ENCODE assay signal across 23 cellular contexts in the genomic region with DNA sequence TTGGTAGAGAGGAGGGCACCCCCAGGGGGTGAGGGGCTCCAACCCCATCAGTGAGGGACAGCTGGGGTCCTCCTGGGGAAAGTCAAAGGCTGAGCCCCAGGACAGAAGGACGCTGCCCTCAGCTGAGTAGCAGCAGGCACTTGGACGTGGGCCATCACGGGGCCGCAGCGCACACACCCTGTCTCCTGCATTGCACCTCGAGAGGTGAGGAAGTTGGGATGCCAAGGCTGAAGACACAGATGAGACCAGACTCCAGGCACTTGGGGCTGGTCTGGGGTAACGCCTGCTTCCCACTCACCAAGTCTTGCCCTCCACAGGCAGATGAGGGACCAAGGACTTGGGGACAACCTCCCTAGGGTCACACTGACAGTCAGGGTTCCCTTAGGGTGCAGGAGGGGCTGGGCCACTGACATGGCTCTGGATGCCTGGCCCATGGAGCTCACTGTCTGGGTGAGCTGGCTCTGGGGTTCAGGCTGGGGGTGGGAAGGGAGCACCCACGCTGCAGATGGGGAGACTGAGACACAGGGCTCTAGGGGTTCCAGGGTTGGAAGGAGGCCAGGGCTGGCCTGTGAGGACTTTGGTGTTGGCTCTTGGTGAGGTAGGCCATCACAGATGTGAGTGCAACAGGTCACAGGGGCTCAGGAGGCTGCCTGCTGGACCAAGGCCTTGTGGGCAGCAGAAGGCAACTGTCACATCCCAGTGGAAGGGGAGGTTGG. TPM values are rescaled to one million over a fixed set of nuclear protein-coding genes. Genes with fewer than 3 reads are reported as not detected.
DNase-seq lines count a peak whose midpoint lies in the region; ATAC-seq, FAIRE-seq and TF ChIP-seq lines count a peak whose summit lies in the region.
"Had no signal": no experiment of that assay in that cellular context is flagged by ENCODE, and none has a peak within 500 bp of the region (broad histone marks: within the 10 kb centered on the region; RNA-seq: fewer than 3 reads in every experiment).

No MANE protein-coding gene starts in this region.

- H3K4me3 ChIP-seq in HepG2 (replicated peaks in 1 of 3; ENCODE audit: insufficient read depth in 1 of 3, low read depth in 2 of 3, low read length in 3 of 3) = peak overlapping the region in 1 of 3 experiments; percentile 42; a peak in 1 of 6 replicates
- H3K4me3 ChIP-seq in right lobe of liver = no peak overlapping the region
- H3K4me3 ChIP-seq in neuronal stem cell (ENCODE audit: low read length in 2 of 2) = peak overlapping the region in 1 of 2 donors; percentile 39
- no peak overlapping the region for H3K4me3 ChIP-seq in CD8-positive, alpha-beta memory T cell (ENCODE audit: low read length)
- no peak overlapping the region for H3K4me3 ChIP-seq in WERI-Rb-1 (ENCODE audit: low read depth, low read length)
- H3K4me3 ChIP-seq: BLaER1, PC-9, SJSA1 had no signal

- peaks cover 27% of the 10 kb centered on the region for H3K4me1 ChIP-seq in HepG2 (ENCODE audit: insufficient read depth, low read length)
- H3K4me1 ChIP-seq in right lobe of liver = no peaks in the 10 kb centered on the region
- H3K4me1 ChIP-seq in neuronal stem cell (ENCODE audit: control insufficient read depth in 2 of 2, insufficient read depth in 1 of 2, low read depth in 1 of 2, low read length in 2 of 2) = peaks cover 0 to 2% of the 10 kb centered on the region in 2 donors
- peaks cover 6% of the 10 kb centered on the region for H3K4me1 ChIP-seq in CD8-positive, alpha-beta memory T cell (ENCODE audit: insufficient read depth, low read length)

- H3K9me3 ChIP-seq in HepG2 (ENCODE audit: low read length) = peaks cover 6% of the 10 kb centered on the region; the same call in 1 of the 2 replicates
- H3K9me3 ChIP-seq in right lobe of liver = no peaks in the 10 kb centered on the region
- H3K9me3 ChIP-seq in neuronal stem cell (replicated peaks in 1 of 2; ENCODE audit: control insufficient read depth in 2 of 2, insufficient read depth in 1 of 2, low read depth in 1 of 2, low read length in 2 of 2) = peaks cover 0 to 1% of the 10 kb centered on the region in 2 donors
- no peaks in the 10 kb centered on the region for H3K9me3 ChIP-seq in CD8-positive, alpha-beta memory T cell (ENCODE audit: low read length)
- no peaks in the 10 kb centered on the region for H3K9me3 ChIP-seq in WERI-Rb-1 (ENCODE audit: severe bottlenecking)

- no peak overlapping the region for H4K8ac ChIP-seq in neuronal stem cell (ENCODE audit: low read depth, low read length)

- no peak overlapping the region for H4K91ac ChIP-seq in neuronal stem cell (ENCODE audit: low read depth, low read length, poor library complexity)

- BruUV-seq in HepG2 (replicated peaks; lab: Mats Ljungman, UMichigan) = no TSS peak

- H3K14ac ChIP-seq in neuronal stem cell (ENCODE audit: low read length) = peak overlapping the region; percentile 31

- TF ChIP-seq EP300 in HepG2 (IDR thresholded peaks at IDR 0.05; ENCODE audit: low read depth in 2 of 2, low read length in 2 of 2) (no peak), HepG2 (CRISPR knock-in tag; IDR thresholded peaks at IDR 0.05; ENCODE audit: borderline replicate concordance) (no peak)

- H3K18ac ChIP-seq in neuronal stem cell (ENCODE audit: low read length) = no peak overlapping the region

- H3K27ac ChIP-seq in HepG2 (ENCODE audit: extremely low read length, insufficient read depth, low read length) (no peak overlapping the region), right lobe of liver (no peak overlapping the region), neuronal stem cell (replicated peaks; ENCODE audit: low read length) (no peak overlapping the region), WERI-Rb-1 (no peak overlapping the region)
- H3K27ac ChIP-seq in CD8-positive, alpha-beta memory T cell (ENCODE audit: low read depth, low read length) = no peak overlapping the region
- H3K27ac ChIP-seq: BLaER1, KMS-11, PC-9, SJSA1 had no signal

- H2BK120ac ChIP-seq in neuronal stem cell (ENCODE audit: low read depth, low read length) = no peak overlapping the region

- 33% methylated on average over 1 of the region's 8 CpGs for WGBS in HepG2 (ENCODE audit: low lambda C conversion rate)
- WGBS in right lobe of liver (ENCODE audit: insufficient coverage, low coverage, low lambda C conversion rate, missing lambda C conversion rate) = no CpG with 5 or more reads among the region's 8 CpGs
- no CpG with 5 or more reads among the region's 8 CpGs for WGBS in neuronal stem cell (ENCODE audit: extremely low coverage in 2 of 2, insufficient read length in 2 of 2, insufficient replicate concordance in 1 of 2), 2 donors

- peak overlapping the region; percentile 52 for H2BK15ac ChIP-seq in neuronal stem cell (ENCODE audit: low read length)

- no peak for TF ChIP-seq RAD21 in HepG2 (CRISPR knock-in tag; IDR thresholded peaks at IDR 0.05)

- H3K27ac Mint-ChIP-seq in chondrocyte (ENCODE audit: unreplicated experiment) = no peak overlapping the region
- no peak overlapping the region for H3K27ac Mint-ChIP-seq in CD8-positive, alpha-beta memory T cell
- H3K27ac Mint-ChIP-seq: CD4-positive, CD25-positive, alpha-beta regulatory T cell had no signal

- H3K4me2 ChIP-seq in HepG2 (ENCODE audit: low read depth, low read length) (peak overlapping the region; percentile 68), neuronal stem cell (ENCODE audit: insufficient read depth, low read length, poor library complexity, severe bottlenecking) (no peak overlapping the region)
- H3K4me2 ChIP-seq: BLaER1, KMS-11, PC-9 had no signal

- DNase-seq in HepG2 (ENCODE audit: low spot score) (no peak), right lobe of liver (no peak), chondrocyte (ENCODE audit: low spot score) (peak; percentile 71), neuronal stem cell (ENCODE audit: low spot score) (no peak), D721Med (ENCODE audit: insufficient read length, low spot score) (no peak), WERI-Rb-1 (no peak)
- no peak for DNase-seq in CD8-positive, alpha-beta memory T cell
- DNase-seq: CD4-positive, CD25-positive, alpha-beta regulatory T cell; HCEC 1CT; NCI-H1048; NCI-H1417; NCI-H1694; NCI-H2029 treated with DMSO at 0.1 percent for 48 hours; NCI-H446 treated with DMSO at 0.1 percent for 48 hours; NCI-H526 treated with DMSO at 0.1 percent for 48 hours; PC-9; Right ventricle myocardium superior had no signal

- no peak for TF ChIP-seq CTCF in HepG2 (CRISPR knock-in tag; IDR thresholded peaks at IDR 0.05)
- no peak for TF ChIP-seq CTCF in right lobe of liver (IDR thresholded peaks at IDR 0.05)
- TF ChIP-seq CTCF in chondrocyte (IDR thresholded peaks at IDR 0.05) = no peak
- no peak for TF ChIP-seq CTCF in D721Med (IDR thresholded peaks at IDR 0.05; ENCODE audit: insufficient read depth, missing control alignments)
- TF ChIP-seq CTCF in WERI-Rb-1 (IDR thresholded peaks at IDR 0.05; ENCODE audit: low read depth, low read length) = no peak

- POLR2A ChIA-PET in HepG2 (lab: Yijun Ruan, JAX) = no interaction called here
- POLR2A ChIA-PET in CD8-positive, alpha-beta memory T cell (lab: Charles Lee) = no interaction called here

- H3K9ac ChIP-seq in HepG2 (ENCODE audit: insufficient read depth, low read depth, low read length) = no peak overlapping the region
- peak overlapping the region; percentile 30 for H3K9ac ChIP-seq in neuronal stem cell (ENCODE audit: low read depth, low read length, poor library complexity)
- H3K9ac ChIP-seq: BLaER1, KMS-11 had no signal

- FAIRE-seq in HepG2 (lab: Jason Lieb, UNC) = no peak
- no peak for FAIRE-seq in D721Med (lab: Jason Lieb, UNC)
- FAIRE-seq: A204.1, G401.6 had no signal

- no peak overlapping the region for H3K4ac ChIP-seq in neuronal stem cell (ENCODE audit: low read length)

- ATAC-seq in HepG2 (no peak), right lobe of liver (no peak)

- no peaks in the 10 kb centered on the region for H3K79me2 ChIP-seq in HepG2 (ENCODE audit: insufficient read depth, low read length)

- H2AK5ac ChIP-seq in neuronal stem cell (ENCODE audit: low read depth, low read length) = no peak overlapping the region

- peaks cover 5% of the 10 kb centered on the region for H3K36me3 Mint-ChIP-seq in chondrocyte (ENCODE audit: low read depth)
- H3K36me3 Mint-ChIP-seq in CD8-positive, alpha-beta memory T cell = peaks cover 0 to 11% (median 2%) of the 10 kb centered on the region in 3 donors

- no peaks in the 10 kb centered on the region for H4K20me1 ChIP-seq in HepG2 (ENCODE audit: insufficient read depth, low read length)
- H4K20me1 ChIP-seq: BLaER1 had no signal

- H2AFZ ChIP-seq in HepG2 (ENCODE audit: low read length) (no peak overlapping the region), neuronal stem cell (ENCODE audit: low read length) (no peak overlapping the region)
- H2AFZ ChIP-seq: PC-9 had no signal

- CTCF ChIA-PET in HepG2 (lab: Yijun Ruan, JAX; ENCODE audit: low intra/inter-chr PET ratio, low total read pairs) = no interaction called here
- CTCF ChIA-PET in CD8-positive, alpha-beta memory T cell (lab: Charles Lee) = no interaction called here

- peak overlapping the region; percentile 77 for H3K23ac ChIP-seq in neuronal stem cell (ENCODE audit: low read depth, low read length, poor library complexity)

- H2BK5ac ChIP-seq in neuronal stem cell (ENCODE audit: low read length) = peak overlapping the region; percentile 85

- H3K27me3 Mint-ChIP-seq in chondrocyte (ENCODE audit: low read depth) = no peaks in the 10 kb centered on the region
- peaks cover 11 to 19% of the 10 kb centered on the region in 2 donors for H3K27me3 Mint-ChIP-seq in CD8-positive, alpha-beta memory T cell

- intact Hi-C loops in HepG2 (cut with micrococcal nuclease; ENCODE audit: unreplicated experiment) (no loop called here), right lobe of liver (cut with DNase I) (no loop called here)

- H3K36me3 ChIP-seq in HepG2 (replicated peaks in 1 of 2; ENCODE audit: control insufficient read depth in 1 of 2, insufficient read depth in 2 of 2, low read length in 2 of 2) = no peaks in the 10 kb centered on the region
- no peaks in the 10 kb centered on the region for H3K36me3 ChIP-seq in right lobe of liver
- H3K36me3 ChIP-seq in neuronal stem cell (replicated peaks in 1 of 2; ENCODE audit: control insufficient read depth in 2 of 2, insufficient read depth in 2 of 2, low read length in 2 of 2) = no peaks in the 10 kb centered on the region
- no peaks in the 10 kb centered on the region for H3K36me3 ChIP-seq in CD8-positive, alpha-beta memory T cell (ENCODE audit: insufficient read depth, low read length)
- H3K36me3 ChIP-seq in WERI-Rb-1 = no peaks in the 10 kb centered on the region
- H3K36me3 ChIP-seq: BLaER1 had no signal

- H3K4me1 Mint-ChIP-seq in chondrocyte (ENCODE audit: low read depth) = peaks cover 6% of the 10 kb centered on the region
- H3K4me1 Mint-ChIP-seq in CD8-positive, alpha-beta memory T cell = peaks cover 5 to 6% (median 6%) of the 10 kb centered on the region in 3 donors

- no peaks in the 10 kb centered on the region for H3K79me1 ChIP-seq in neuronal stem cell (ENCODE audit: low read depth, low read length)

- H3K27me3 ChIP-seq in HepG2 (ENCODE audit: control insufficient read depth in 1 of 2, insufficient read depth in 2 of 2, low read length in 2 of 2) = no peaks in the 10 kb centered on the region; a peak in 1 of 5 replicates
- no peaks in the 10 kb centered on the region for H3K27me3 ChIP-seq in right lobe of liver
- H3K27me3 ChIP-seq in neuronal stem cell (ENCODE audit: control insufficient read depth in 3 of 3, insufficient read depth in 3 of 3, low read depth in 1 of 3, low read length in 3 of 3) = peaks cover 0 to under 1% (median 0%) of the 10 kb centered on the region in 3 experiments
- no peaks in the 10 kb centered on the region for H3K27me3 ChIP-seq in CD8-positive, alpha-beta memory T cell (ENCODE audit: insufficient read depth, low read length, poor library complexity, severe bottlenecking)
- no peaks in the 10 kb centered on the region for H3K27me3 ChIP-seq in WERI-Rb-1 (ENCODE audit: insufficient read depth, low read depth, severe bottlenecking)
- H3K27me3 ChIP-seq: BLaER1, SJSA1 had no signal

- TF ChIP-seq POLR2A in HepG2 (IDR thresholded peaks at IDR 0.05; ENCODE audit: insufficient read depth in 1 of 2, low read depth in 2 of 2, low read length in 2 of 2) (no peak), right lobe of liver (IDR thresholded peaks at IDR 0.05) (no peak)

- in situ Hi-C loops in HepG2 (cut with HindIII; ENCODE audit: extremely low pct_ligation_motif_present, low pct_unique_long_range_greater_than_20kb) = no loop called here

- H3K4me3 Mint-ChIP-seq in chondrocyte (ENCODE audit: unreplicated experiment) = no peak overlapping the region
- H3K4me3 Mint-ChIP-seq in CD8-positive, alpha-beta memory T cell = no peak overlapping the region
- H3K4me3 Mint-ChIP-seq: IgD-negative memory B cell had no signal

- H2BK12ac ChIP-seq in neuronal stem cell (ENCODE audit: low read length) = no peak overlapping the region

- H3K9me3 Mint-ChIP-seq in chondrocyte (ENCODE audit: low read depth) = peaks cover 14% of the 10 kb centered on the region
- H3K9me3 Mint-ChIP-seq in CD8-positive, alpha-beta memory T cell = peaks cover 6 to 12% (median 8%) of the 10 kb centered on the region in 5 donors

RNA-seq across cellular contexts. Expression of a gene that starts 16.6 kb away (rescaled TPM):
- total RNA-seq in HepG2 (2016; rRNA removed; fragmentation: Illumina TruSeq; extraction: Trizol) (7.6 and 9.9 TPM in 2 replicates), right lobe of liver (1 to 10 TPM; 2.4 to 4.8 (median 3.0) TPM), chondrocyte (4.2 to 6.3 TPM (median 4.6 TPM) in 3 replicates)
- 0.40 and 0.53 TPM in 2 replicates for total RNA-seq in HepG2 (2016; cell fraction: cytosol; rRNA removed; fragmentation: Illumina TruSeq; extraction: Trizol; ENCODE audit: low read depth)
- total RNA-seq in HepG2 (2016; cell fraction: insoluble cytoplasmic fraction; rRNA removed; fragmentation: Illumina TruSeq; extraction: Trizol) = 7.4 and 9.3 TPM in 2 replicates
- total RNA-seq in HepG2 (2016; cell fraction: membrane; rRNA removed; fragmentation: Illumina TruSeq; extraction: Trizol) = 1.8 and 2.4 TPM in 2 replicates
- total RNA-seq in HepG2 (2016; cell fraction: nucleus; rRNA removed; fragmentation: Illumina TruSeq; extraction: Trizol) = 15.2 and 18.3 TPM in 2 replicates
- 1.6 and 2.0 TPM in 2 replicates for polyA plus RNA-seq in HepG2 (2011; rRNA removed)
- 0.75 and 0.87 TPM in 2 replicates for polyA plus RNA-seq in HepG2 (2011; cell fraction: cytosol; rRNA removed)
- 1.7 and 1.9 TPM in 2 replicates for polyA plus RNA-seq in HepG2 (2011; cell fraction: nucleus; rRNA removed)
- polyA plus RNA-seq in HepG2 (2012) = 1.9 and 2.2 TPM in 2 replicates
- polyA plus RNA-seq in HepG2 (2016; cell fraction: cytosol; fragmentation: Illumina TruSeq; extraction: Trizol; ENCODE audit: low read depth) = 0.10 and 0.26 TPM in 2 replicates
- polyA plus RNA-seq in HepG2 (2016; cell fraction: insoluble cytoplasmic fraction; fragmentation: Illumina TruSeq; extraction: Trizol; ENCODE audit: low read depth) = 4.4 and 4.6 TPM in 2 replicates
- polyA plus RNA-seq in HepG2 (2016; cell fraction: membrane; fragmentation: Illumina TruSeq; extraction: Trizol; ENCODE audit: low read depth) = 0.60 and 0.65 TPM in 2 replicates
- 5.9 and 6.2 TPM in 2 replicates for polyA plus RNA-seq in HepG2 (2016; cell fraction: nucleus; fragmentation: Illumina TruSeq; extraction: Trizol; ENCODE audit: insufficient read depth, low read depth)
- 11.3 and 20.7 TPM in 2 replicates for polyA minus RNA-seq in HepG2 (2011; rRNA and poly(A)+ RNA removed; ENCODE audit: low replicate concordance)
- polyA minus RNA-seq in HepG2 (2011; cell fraction: cytosol; rRNA and poly(A)+ RNA removed) = 3.2 and 5.0 TPM in 2 replicates
- polyA minus RNA-seq in HepG2 (2011; cell fraction: nucleus; rRNA and poly(A)+ RNA removed) = 31.5 and 33.5 TPM in 2 replicates
- polyA plus RNA-seq in neuronal stem cell (2013, experiment 1 of 2) = 17.7 TPM
- 16.0 TPM for polyA plus RNA-seq in neuronal stem cell (2013, experiment 2 of 2)
- total RNA-seq in CD8-positive, alpha-beta memory T cell = 1 to 10 TPM; 8.2 to 8.5 TPM
- 4.0 TPM for polyA plus RNA-seq in CD8-positive, alpha-beta memory T cell
